1 cellular context compared by ENCODE assay signal in genomic region chr3:119463171-119464169, GRCh38.
TF ChIP-seq lines count a peak whose summit lies in the region.

Gene TMEM39A, minus strand, starts transcription at chr3:119463615. Its CDS starts 1,541 bp downstream, at chr3:119462074.

TF ChIP-seq in HEK293, 187 proteins besides CTCF, POLR2A, EP300 and RAD21 (continued from another document):
- TF ChIP-seq REST (tag by site-specific recombination; IDR thresholded peaks at IDR 0.05) = peak; percentile 58
- no peak for TF ChIP-seq FEZF1 (tag by site-specific recombination; IDR thresholded peaks at IDR 0.05)
- TF ChIP-seq ZNF658 (tag by site-specific recombination; IDR thresholded peaks at IDR 0.05) = no peak
- TF ChIP-seq ZNF16 (tag by site-specific recombination; IDR thresholded peaks at IDR 0.05; ENCODE audit: low read depth) = no peak
- TF ChIP-seq ZNF76 (tag by site-specific recombination; IDR thresholded peaks at IDR 0.05; ENCODE audit: borderline replicate concordance, low read depth) = peak; percentile 30; the same call in 1 of the 2 replicates
- TF ChIP-seq ZNF548 (tag by site-specific recombination; IDR thresholded peaks at IDR 0.05) = no peak
- TF ChIP-seq YY1 (tag by site-specific recombination; IDR thresholded peaks at IDR 0.05) = peak; percentile 82
- no peak for TF ChIP-seq ZNF624 (tag by site-specific recombination; IDR thresholded peaks at IDR 0.05)
- no peak for TF ChIP-seq PRDM6 (tag by site-specific recombination; IDR thresholded peaks at IDR 0.05)
- TF ChIP-seq GFI1B (tag by site-specific recombination; IDR thresholded peaks at IDR 0.05) = no peak
- TF ChIP-seq ZBTB49 (tag by site-specific recombination; IDR thresholded peaks at IDR 0.05; ENCODE audit: low read depth) = no peak
- no peak for TF ChIP-seq ZNF23 (tag by site-specific recombination; IDR thresholded peaks at IDR 0.05; ENCODE audit: borderline replicate concordance)
- TF ChIP-seq ZNF223 (tag by site-specific recombination; IDR thresholded peaks at IDR 0.05) = no peak
- no peak for TF ChIP-seq ZNF155 (tag by site-specific recombination; IDR thresholded peaks at IDR 0.05)
- no peak for TF ChIP-seq SCRT1 (tag by site-specific recombination; IDR thresholded peaks at IDR 0.05; ENCODE audit: borderline replicate concordance)
- no peak for TF ChIP-seq MEIS1 (CRISPR knock-in tag; IDR thresholded peaks at IDR 0.05; ENCODE audit: borderline replicate concordance)
- TF ChIP-seq PRDM4 (tag by site-specific recombination; IDR thresholded peaks at IDR 0.05) = no peak
- peak; percentile 55; the same call in 1 of the 2 replicates for TF ChIP-seq ZNF561 (tag by site-specific recombination; IDR thresholded peaks at IDR 0.05; ENCODE audit: borderline replicate concordance)
- no peak for TF ChIP-seq ZNF677 (tag by site-specific recombination; IDR thresholded peaks at IDR 0.05)
- TF ChIP-seq SP7 (tag by site-specific recombination; IDR thresholded peaks at IDR 0.05) = peak; percentile 55
- no peak for TF ChIP-seq HIC1 (tag by site-specific recombination; IDR thresholded peaks at IDR 0.05)
- TF ChIP-seq ZNF510 (tag by site-specific recombination; IDR thresholded peaks at IDR 0.05; ENCODE audit: insufficient replicate concordance) = no peak
- TF ChIP-seq ZNF366 (tag by site-specific recombination; conservative IDR thresholded peaks at IDR 0.05) = no peak
- no peak; the same call in 1 of the 2 replicates for TF ChIP-seq ZNF324 (tag by site-specific recombination; IDR thresholded peaks at IDR 0.05)
- TF ChIP-seq, protein P1, sequence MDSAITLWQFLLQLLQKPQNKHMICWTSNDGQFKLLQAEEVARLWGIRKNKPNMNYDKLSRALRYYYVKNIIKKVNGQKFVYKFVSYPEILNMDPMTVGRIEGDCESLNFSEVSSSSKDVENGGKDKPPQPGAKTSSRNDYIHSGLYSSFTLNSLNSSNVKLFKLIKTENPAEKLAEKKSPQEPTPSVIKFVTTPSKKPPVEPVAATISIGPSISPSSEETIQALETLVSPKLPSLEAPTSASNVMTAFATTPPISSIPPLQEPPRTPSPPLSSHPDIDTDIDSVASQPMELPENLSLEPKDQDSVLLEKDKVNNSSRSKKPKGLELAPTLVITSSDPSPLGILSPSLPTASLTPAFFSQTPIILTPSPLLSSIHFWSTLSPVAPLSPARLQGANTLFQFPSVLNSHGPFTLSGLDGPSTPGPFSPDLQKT (IDR thresholded peaks at IDR 0.05; ENCODE audit: borderline replicate concordance, low read depth, low read length) = no peak
- no peak for TF ChIP-seq ZNF596 (tag by site-specific recombination; IDR thresholded peaks at IDR 0.05)
- no peak for TF ChIP-seq ZNF169 (tag by site-specific recombination; IDR thresholded peaks at IDR 0.05)
- peak; percentile 45; the same call in 1 of the 2 replicates for TF ChIP-seq KLF16 (tag by site-specific recombination; IDR thresholded peaks at IDR 0.05)
- TF ChIP-seq, protein P2, sequence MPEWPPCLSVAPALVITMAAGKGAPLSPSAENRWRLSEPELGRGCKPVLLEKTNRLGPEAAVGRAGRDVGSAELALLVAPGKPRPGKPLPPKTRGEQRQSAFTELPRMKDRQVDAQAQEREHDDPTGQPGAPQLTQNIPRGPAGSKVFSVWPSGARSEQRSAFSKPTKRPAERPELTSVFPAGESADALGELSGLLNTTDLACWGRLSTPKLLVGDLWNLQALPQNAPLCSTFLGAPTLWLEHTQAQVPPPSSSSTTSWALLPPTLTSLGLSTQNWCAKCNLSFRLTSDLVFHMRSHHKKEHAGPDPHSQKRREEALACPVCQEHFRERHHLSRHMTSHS (tag by site-specific recombination; IDR thresholded peaks at IDR 0.05) = no peak
- no peak for TF ChIP-seq ZNF350 (tag by site-specific recombination; IDR thresholded peaks at IDR 0.05)
- TF ChIP-seq ZNF24 (tag by site-specific recombination; IDR thresholded peaks at IDR 0.05) = no peak
- TF ChIP-seq ZNF768 (tag by site-specific recombination; IDR thresholded peaks at IDR 0.05) = no peak
- no peak for TF ChIP-seq HOXC10 (CRISPR knock-in tag; IDR thresholded peaks at IDR 0.05)
- TF ChIP-seq ZNF792 (tag by site-specific recombination; IDR thresholded peaks at IDR 0.05) = no peak
- TF ChIP-seq ZNF777 (tag by site-specific recombination; IDR thresholded peaks at IDR 0.05; ENCODE audit: borderline replicate concordance) = no peak
- TF ChIP-seq ZNF600 (tag by site-specific recombination; IDR thresholded peaks at IDR 0.05) = peak; percentile 48; the same call in 1 of the 2 replicates
- no peak for TF ChIP-seq ZNF423 (tag by site-specific recombination; IDR thresholded peaks at IDR 0.05)
- TF ChIP-seq, protein P3, sequence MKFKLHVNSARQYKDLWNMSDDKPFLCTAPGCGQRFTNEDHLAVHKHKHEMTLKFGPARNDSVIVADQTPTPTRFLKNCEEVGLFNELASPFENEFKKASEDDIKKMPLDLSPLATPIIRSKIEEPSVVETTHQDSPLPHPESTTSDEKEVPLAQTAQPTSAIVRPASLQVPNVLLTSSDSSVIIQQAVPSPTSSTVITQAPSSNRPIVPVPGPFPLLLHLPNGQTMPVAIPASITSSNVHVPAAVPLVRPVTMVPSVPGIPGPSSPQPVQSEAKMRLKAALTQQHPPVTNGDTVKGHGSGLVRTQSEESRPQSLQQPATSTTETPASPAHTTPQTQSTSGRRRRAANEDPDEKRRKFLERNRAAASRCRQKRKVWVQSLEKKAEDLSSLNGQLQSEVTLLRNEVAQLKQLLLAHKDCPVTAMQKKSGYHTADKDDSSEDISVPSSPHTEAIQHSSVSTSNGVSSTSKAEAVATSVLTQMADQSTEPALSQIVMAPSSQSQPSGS (tag by site-specific recombination; IDR thresholded peaks at IDR 0.05; ENCODE audit: low read depth) = peak; percentile 99
- TF ChIP-seq ZNF214 (tag by site-specific recombination; IDR thresholded peaks at IDR 0.05; ENCODE audit: borderline replicate concordance) = no peak
- peak; percentile 80 for TF ChIP-seq ZBTB26 (tag by site-specific recombination; optimal IDR thresholded peaks at IDR 0.05)
- no peak for TF ChIP-seq ZNF426 (tag by site-specific recombination; IDR thresholded peaks at IDR 0.05)
- no peak for TF ChIP-seq KLF7 (tag by site-specific recombination; IDR thresholded peaks at IDR 0.05; ENCODE audit: borderline replicate concordance)
- no peak for TF ChIP-seq ZNF521 (tag by site-specific recombination; IDR thresholded peaks at IDR 0.05)
